Comparison of ENCODE assay signal across 23 cellular contexts in genomic region chr10:6214612-6215011, GRCh38.
"Had no signal": no experiment of that assay in that cellular context is flagged by ENCODE, and none has a peak within 500 bp of the region (broad histone marks: within the 10 kb centered on the region; RNA-seq: fewer than 3 reads in every experiment).

No MANE protein-coding gene starts in this region.

- H3K4me1 Mint-ChIP-seq: activated CD8-positive, alpha-beta memory T cell treated with anti-CD3 and anti-CD28 coated beads, Interleukin-2, amount 10 ng/mL, durations not matched to agents 7 days and 5 days; activated naive CD8-positive, alpha-beta T cell treated with anti-CD3 and anti-CD28 coated beads, Interleukin-2, amount 50 U/mL, for 24 hours had no signal

- H3K4me3 Mint-ChIP-seq: activated B cell treated with CpG ODN at 0.5 μM for 24 hours; activated CD4-positive, alpha-beta T cell treated with anti-CD3 and anti-CD28 coated beads, Interleukin-2, amount 10 ng/mL, durations not matched to agents 24 days and 14 days; activated CD8-positive, alpha-beta memory T cell treated with anti-CD3 and anti-CD28 coated beads, Interleukin-2, amount 10 ng/mL, durations not matched to agents 7 days and 5 days; activated naive CD8-positive, alpha-beta T cell treated with anti-CD3 and anti-CD28 coated beads, Interleukin-2, amount 50 U/mL, for 24 hours; activated T-cell treated with anti-CD3 and anti-CD28 coated beads, Interleukin-2, amount 50 U/mL, for 4 hours had no signal

- H3K27me3 Mint-ChIP-seq: activated B cell treated with CpG ODN at 0.5 μM for 24 hours; activated CD4-positive, alpha-beta T cell treated with anti-CD3 and anti-CD28 coated beads, Interleukin-2, amount 10 ng/mL, durations not matched to agents 24 days and 14 days; activated CD8-positive, alpha-beta memory T cell treated with anti-CD3 and anti-CD28 coated beads, Interleukin-2, amount 10 ng/mL, durations not matched to agents 7 days and 5 days; activated naive CD8-positive, alpha-beta T cell treated with anti-CD3 and anti-CD28 coated beads, Interleukin-2, amount 50 U/mL, for 24 hours; brain had no signal

- ATAC-seq: activated CD8-positive, alpha-beta memory T cell treated with anti-CD3 and anti-CD28 coated beads, Interleukin-2, amount 10 ng/mL, durations not matched to agents 7 days and 5 days; activated naive CD4-positive, alpha-beta T cell treated with anti-CD3 and anti-CD28 coated beads, Interleukin-2, amount 50 U/mL, for 72 hours; activated naive CD8-positive, alpha-beta T cell treated with anti-CD3 and anti-CD28 coated beads, Interleukin-2, amount 50 U/mL, for 24 hours; activated T-cell treated with anti-CD3 and anti-CD28 coated beads, Interleukin-2, amount 50 U/mL, for 4 hours; PC-3 had no signal

- DNase-seq: activated B cell treated with CpG ODN at 0.5 μM for 24 hours; activated CD4-positive, alpha-beta T cell treated with anti-CD3 and anti-CD28 coated beads for 1 hour; activated CD4-positive, alpha-beta T cell treated with anti-CD3 and anti-CD28 coated beads, Interleukin-2, amount 10 ng/mL, durations not matched to agents 24 days and 14 days; activated CD4-positive, alpha-beta T cell treated with anti-CD3 and anti-CD28 coated beads, Interleukin-2, amount 50 U/mL, for 48 hours; activated CD8-positive, alpha-beta memory T cell treated with anti-CD3 and anti-CD28 coated beads, Interleukin-2, amount 10 ng/mL, durations not matched to agents 7 days and 5 days; activated effector memory CD4-positive, alpha-beta T cell treated with anti-CD3 and anti-CD28 coated beads, Interleukin-2, amount 50 U/mL, for 16 hours; activated naive CD4-positive, alpha-beta T cell treated with Interleukin-2 at 50 U/mL for 16 hours; activated naive CD8-positive, alpha-beta T cell treated with anti-CD3 and anti-CD28 coated beads, Interleukin-2, amount 50 U/mL, for 24 hours; activated T-cell treated with anti-CD3 and anti-CD28 coated beads, Interleukin-2, amount 50 U/mL, for 4 hours; amniotic stem cell; KG1; NCI-H1048; NCI-H146; NCI-H187 treated with DMSO at 0.1 percent for 48 hours; NCI-H2081 treated with DMSO at 0.1 percent for 48 hours; NCI-H446; NCI-H524; PC-3; SIG-M5; T-helper 2 cell; T1000 had no signal

- H3K27ac Mint-ChIP-seq: activated B cell treated with CpG ODN at 0.5 μM for 24 hours; activated CD4-positive, alpha-beta T cell treated with anti-CD3 and anti-CD28 coated beads, Interleukin-2, amount 10 ng/mL, durations not matched to agents 24 days and 14 days; activated CD8-positive, alpha-beta memory T cell treated with anti-CD3 and anti-CD28 coated beads, Interleukin-2, amount 10 ng/mL, durations not matched to agents 7 days and 5 days; activated naive CD8-positive, alpha-beta T cell treated with anti-CD3 and anti-CD28 coated beads, Interleukin-2, amount 50 U/mL, for 24 hours had no signal
